1 cellular context compared by ENCODE assay signal in the genomic region with DNA sequence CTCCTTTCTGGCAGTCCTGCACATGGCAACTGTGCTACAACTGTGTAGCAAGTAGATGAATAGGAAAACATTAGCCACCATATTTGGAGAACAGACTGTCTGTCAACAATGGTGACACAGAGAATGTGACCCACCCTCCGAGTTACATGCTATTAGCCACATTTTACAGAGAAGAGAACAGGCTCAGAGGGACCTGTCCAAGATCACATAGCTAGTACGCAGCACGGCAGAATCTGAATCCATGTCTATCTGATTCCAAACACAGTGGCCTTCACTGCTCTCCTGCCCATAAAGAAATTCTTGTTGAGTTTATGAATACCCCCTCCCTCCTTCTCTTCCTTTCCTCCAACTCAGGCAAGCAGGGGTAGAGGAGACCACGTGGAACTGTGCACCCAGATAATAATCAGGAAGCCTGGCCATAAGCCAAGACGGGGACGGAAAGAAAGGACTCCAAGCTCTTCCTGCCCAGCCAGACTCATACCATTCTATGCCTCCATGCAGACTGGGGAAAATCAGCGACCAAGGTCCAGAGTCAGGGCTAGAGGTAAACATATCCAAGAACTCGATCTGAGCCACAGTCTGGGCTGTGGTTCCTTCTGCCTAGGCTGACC.
TF ChIP-seq lines count a peak whose summit lies in the region.

No MANE protein-coding gene starts in this region.

TF ChIP-seq in HepG2, 621 proteins besides CTCF, POLR2A, EP300 and RAD21 (continued from another document and continues in another):
- TF ChIP-seq, protein P1, sequence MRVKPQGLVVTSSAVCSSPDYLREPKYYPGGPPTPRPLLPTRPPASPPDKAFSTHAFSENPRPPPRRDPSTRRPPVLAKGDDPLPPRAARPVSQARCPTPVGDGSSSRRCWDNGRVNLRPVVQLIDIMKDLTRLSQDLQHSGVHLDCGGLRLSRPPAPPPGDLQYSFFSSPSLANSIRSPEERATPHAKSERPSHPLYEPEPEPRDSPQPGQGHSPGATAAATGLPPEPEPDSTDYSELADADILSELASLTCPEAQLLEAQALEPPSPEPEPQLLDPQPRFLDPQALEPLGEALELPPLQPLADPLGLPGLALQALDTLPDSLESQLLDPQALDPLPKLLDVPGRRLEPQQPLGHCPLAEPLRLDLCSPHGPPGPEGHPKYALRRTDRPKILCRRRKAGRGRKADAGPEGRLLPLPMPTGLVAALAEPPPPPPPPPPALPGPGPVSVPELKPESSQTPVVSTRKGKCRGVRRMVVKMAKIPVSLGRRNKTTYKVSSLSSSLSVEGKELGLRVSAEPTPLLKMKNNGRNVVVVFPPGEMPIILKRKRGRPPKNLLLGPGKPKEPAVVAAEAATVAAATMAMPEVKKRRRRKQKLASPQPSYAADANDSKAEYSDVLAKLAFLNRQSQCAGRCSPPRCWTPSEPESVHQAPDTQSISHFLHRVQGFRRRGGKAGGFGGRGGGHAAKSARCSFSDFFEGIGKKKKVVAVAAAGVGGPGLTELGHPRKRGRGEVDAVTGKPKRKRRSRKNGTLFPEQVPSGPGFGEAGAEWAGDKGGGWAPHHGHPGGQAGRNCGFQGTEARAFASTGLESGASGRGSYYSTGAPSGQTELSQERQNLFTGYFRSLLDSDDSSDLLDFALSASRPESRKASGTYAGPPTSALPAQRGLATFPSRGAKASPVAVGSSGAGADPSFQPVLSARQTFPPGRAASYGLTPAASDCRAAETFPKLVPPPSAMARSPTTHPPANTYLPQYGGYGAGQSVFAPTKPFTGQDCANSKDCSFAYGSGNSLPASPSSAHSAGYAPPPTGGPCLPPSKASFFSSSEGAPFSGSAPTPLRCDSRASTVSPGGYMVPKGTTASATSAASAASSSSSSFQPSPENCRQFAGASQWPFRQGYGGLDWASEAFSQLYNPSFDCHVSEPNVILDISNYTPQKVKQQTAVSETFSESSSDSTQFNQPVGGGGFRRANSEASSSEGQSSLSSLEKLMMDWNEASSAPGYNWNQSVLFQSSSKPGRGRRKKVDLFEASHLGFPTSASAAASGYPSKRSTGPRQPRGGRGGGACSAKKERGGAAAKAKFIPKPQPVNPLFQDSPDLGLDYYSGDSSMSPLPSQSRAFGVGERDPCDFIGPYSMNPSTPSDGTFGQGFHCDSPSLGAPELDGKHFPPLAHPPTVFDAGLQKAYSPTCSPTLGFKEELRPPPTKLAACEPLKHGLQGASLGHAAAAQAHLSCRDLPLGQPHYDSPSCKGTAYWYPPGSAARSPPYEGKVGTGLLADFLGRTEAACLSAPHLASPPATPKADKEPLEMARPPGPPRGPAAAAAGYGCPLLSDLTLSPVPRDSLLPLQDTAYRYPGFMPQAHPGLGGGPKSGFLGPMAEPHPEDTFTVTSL (CRISPR knock-in tag; IDR thresholded peaks at IDR 0.05; ENCODE audit: borderline replicate concordance): peak; percentile 65; the same call in 1 of the 2 replicates
- no peak for TF ChIP-seq ZNF335 (CRISPR knock-in tag; IDR thresholded peaks at IDR 0.05)
- TF ChIP-seq DR1 (CRISPR knock-in tag; IDR thresholded peaks at IDR 0.05): no peak
- no peak for TF ChIP-seq AKAP8 (CRISPR knock-in tag; IDR thresholded peaks at IDR 0.05)
- no peak for TF ChIP-seq ZNF546 (CRISPR knock-in tag; conservative IDR thresholded peaks at IDR 0.05)
- TF ChIP-seq SPEN (CRISPR knock-in tag; IDR thresholded peaks at IDR 0.05; ENCODE audit: low read depth): peak; percentile 39
- peak; percentile 41; the same call in 1 of the 2 replicates for TF ChIP-seq MEIS2 (CRISPR knock-in tag; IDR thresholded peaks at IDR 0.05)
- TF ChIP-seq ZNF549 (CRISPR knock-in tag; IDR thresholded peaks at IDR 0.05): no peak
- TF ChIP-seq ZNF749 (CRISPR knock-in tag; IDR thresholded peaks at IDR 0.05; ENCODE audit: borderline replicate concordance): no peak
- TF ChIP-seq ISX (CRISPR knock-in tag; conservative IDR thresholded peaks at IDR 0.05): no peak
- TF ChIP-seq ZMYM3 (CRISPR knock-in tag; IDR thresholded peaks at IDR 0.05): peak; percentile 92
- TF ChIP-seq RFX1 (IDR thresholded peaks at IDR 0.05): no peak; the same call in 1 of the 2 replicates
- no peak for TF ChIP-seq ZNF564 (CRISPR knock-in tag; IDR thresholded peaks at IDR 0.05)
- TF ChIP-seq, protein P2, sequence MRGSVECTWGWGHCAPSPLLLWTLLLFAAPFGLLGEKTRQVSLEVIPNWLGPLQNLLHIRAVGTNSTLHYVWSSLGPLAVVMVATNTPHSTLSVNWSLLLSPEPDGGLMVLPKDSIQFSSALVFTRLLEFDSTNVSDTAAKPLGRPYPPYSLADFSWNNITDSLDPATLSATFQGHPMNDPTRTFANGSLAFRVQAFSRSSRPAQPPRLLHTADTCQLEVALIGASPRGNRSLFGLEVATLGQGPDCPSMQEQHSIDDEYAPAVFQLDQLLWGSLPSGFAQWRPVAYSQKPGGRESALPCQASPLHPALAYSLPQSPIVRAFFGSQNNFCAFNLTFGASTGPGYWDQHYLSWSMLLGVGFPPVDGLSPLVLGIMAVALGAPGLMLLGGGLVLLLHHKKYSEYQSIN (CRISPR knock-in tag; IDR thresholded peaks at IDR 0.05; ENCODE audit: borderline replicate concordance): no peak
- TF ChIP-seq KLF13 (CRISPR knock-in tag; IDR thresholded peaks at IDR 0.05): no peak
- no peak for TF ChIP-seq TBX3 (IDR thresholded peaks at IDR 0.05; ENCODE audit: borderline replicate concordance)
- TF ChIP-seq JUND (CRISPR knock-in tag; IDR thresholded peaks at IDR 0.05): no peak; the same call in 1 of the 2 replicates
- TF ChIP-seq TGIF2 (CRISPR knock-in tag; IDR thresholded peaks at IDR 0.05): no peak; the same call in 1 of the 2 replicates
- no peak for TF ChIP-seq ZNF737 (CRISPR knock-in tag; IDR thresholded peaks at IDR 0.05; ENCODE audit: borderline replicate concordance)
- no peak for TF ChIP-seq SYNCRIP (IDR thresholded peaks at IDR 0.05; ENCODE audit: insufficient read depth, low read depth, low read length)
- TF ChIP-seq ZBTB21 (CRISPR knock-in tag; IDR thresholded peaks at IDR 0.05): no peak
- TF ChIP-seq MAFK (conservative IDR thresholded peaks at IDR 0.05 in 1 of 2, IDR thresholded peaks at IDR 0.05 in 1 of 2; ENCODE audit: low read length in 2 of 2): no peak
- TF ChIP-seq RNF2 (conservative IDR thresholded peaks at IDR 0.05; ENCODE audit: low read depth): no peak
- TF ChIP-seq, protein P3, sequence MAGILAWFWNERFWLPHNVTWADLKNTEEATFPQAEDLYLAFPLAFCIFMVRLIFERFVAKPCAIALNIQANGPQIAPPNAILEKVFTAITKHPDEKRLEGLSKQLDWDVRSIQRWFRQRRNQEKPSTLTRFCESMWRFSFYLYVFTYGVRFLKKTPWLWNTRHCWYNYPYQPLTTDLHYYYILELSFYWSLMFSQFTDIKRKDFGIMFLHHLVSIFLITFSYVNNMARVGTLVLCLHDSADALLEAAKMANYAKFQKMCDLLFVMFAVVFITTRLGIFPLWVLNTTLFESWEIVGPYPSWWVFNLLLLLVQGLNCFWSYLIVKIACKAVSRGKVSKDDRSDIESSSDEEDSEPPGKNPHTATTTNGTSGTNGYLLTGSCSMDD (CRISPR knock-in tag; IDR thresholded peaks at IDR 0.05): no peak
- no peak for TF ChIP-seq TOE1 (CRISPR knock-in tag; IDR thresholded peaks at IDR 0.05)
- TF ChIP-seq SRSF1 (optimal IDR thresholded peaks at IDR 0.05; ENCODE audit: low read depth, low read length): no peak
- TF ChIP-seq, protein P4, sequence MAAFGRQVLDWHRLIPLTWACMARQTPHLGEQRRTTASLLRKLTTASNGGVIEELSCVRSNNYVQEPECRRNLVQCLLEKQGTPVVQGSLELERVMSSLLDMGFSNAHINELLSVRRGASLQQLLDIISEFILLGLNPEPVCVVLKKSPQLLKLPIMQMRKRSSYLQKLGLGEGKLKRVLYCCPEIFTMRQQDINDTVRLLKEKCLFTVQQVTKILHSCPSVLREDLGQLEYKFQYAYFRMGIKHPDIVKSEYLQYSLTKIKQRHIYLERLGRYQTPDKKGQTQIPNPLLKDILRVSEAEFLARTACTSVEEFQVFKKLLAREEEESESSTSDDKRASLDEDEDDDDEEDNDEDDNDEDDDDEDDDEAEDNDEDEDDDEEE (CRISPR knock-in tag; IDR thresholded peaks at IDR 0.05): no peak
- TF ChIP-seq, protein P5, sequence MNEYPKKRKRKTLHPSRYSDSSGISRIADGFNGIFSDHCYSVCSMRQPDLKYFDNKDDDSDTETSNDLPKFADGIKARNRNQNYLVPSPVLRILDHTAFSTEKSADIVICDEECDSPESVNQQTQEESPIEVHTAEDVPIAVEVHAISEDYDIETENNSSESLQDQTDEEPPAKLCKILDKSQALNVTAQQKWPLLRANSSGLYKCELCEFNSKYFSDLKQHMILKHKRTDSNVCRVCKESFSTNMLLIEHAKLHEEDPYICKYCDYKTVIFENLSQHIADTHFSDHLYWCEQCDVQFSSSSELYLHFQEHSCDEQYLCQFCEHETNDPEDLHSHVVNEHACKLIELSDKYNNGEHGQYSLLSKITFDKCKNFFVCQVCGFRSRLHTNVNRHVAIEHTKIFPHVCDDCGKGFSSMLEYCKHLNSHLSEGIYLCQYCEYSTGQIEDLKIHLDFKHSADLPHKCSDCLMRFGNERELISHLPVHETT (CRISPR knock-in tag; conservative IDR thresholded peaks at IDR 0.05): no peak
- TF ChIP-seq EHMT2 (IDR thresholded peaks at IDR 0.05; ENCODE audit: borderline replicate concordance, low read depth, low read length): peak; percentile 62; the same call in 1 of the 2 replicates
- TF ChIP-seq HDAC2 (CRISPR knock-in tag; IDR thresholded peaks at IDR 0.05): peak; percentile 62; the same call in 1 of the 2 replicates
- TF ChIP-seq, protein P6, sequence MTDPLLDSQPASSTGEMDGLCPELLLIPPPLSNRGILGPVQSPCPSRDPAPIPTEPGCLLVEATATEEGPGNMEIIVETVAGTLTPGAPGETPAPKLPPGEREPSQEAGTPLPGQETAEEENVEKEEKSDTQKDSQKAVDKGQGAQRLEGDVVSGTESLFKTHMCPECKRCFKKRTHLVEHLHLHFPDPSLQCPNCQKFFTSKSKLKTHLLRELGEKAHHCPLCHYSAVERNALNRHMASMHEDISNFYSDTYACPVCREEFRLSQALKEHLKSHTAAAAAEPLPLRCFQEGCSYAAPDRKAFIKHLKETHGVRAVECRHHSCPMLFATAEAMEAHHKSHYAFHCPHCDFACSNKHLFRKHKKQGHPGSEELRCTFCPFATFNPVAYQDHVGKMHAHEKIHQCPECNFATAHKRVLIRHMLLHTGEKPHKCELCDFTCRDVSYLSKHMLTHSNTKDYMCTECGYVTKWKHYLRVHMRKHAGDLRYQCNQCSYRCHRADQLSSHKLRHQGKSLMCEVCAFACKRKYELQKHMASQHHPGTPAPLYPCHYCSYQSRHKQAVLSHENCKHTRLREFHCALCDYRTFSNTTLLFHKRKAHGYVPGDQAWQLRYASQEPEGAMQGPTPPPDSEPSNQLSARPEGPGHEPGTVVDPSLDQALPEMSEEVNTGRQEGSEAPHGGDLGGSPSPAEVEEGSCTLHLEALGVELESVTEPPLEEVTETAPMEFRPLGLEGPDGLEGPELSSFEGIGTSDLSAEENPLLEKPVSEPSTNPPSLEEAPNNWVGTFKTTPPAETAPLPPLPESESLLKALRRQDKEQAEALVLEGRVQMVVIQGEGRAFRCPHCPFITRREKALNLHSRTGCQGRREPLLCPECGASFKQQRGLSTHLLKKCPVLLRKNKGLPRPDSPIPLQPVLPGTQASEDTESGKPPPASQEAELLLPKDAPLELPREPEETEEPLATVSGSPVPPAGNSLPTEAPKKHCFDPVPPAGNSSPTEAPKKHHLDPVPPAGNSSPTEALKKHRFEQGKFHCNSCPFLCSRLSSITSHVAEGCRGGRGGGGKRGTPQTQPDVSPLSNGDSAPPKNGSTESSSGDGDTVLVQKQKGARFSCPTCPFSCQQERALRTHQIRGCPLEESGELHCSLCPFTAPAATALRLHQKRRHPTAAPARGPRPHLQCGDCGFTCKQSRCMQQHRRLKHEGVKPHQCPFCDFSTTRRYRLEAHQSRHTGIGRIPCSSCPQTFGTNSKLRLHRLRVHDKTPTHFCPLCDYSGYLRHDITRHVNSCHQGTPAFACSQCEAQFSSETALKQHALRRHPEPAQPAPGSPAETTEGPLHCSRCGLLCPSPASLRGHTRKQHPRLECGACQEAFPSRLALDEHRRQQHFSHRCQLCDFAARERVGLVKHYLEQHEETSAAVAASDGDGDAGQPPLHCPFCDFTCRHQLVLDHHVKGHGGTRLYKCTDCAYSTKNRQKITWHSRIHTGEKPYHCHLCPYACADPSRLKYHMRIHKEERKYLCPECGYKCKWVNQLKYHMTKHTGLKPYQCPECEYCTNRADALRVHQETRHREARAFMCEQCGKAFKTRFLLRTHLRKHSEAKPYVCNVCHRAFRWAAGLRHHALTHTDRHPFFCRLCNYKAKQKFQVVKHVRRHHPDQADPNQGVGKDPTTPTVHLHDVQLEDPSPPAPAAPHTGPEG (CRISPR knock-in tag; IDR thresholded peaks at IDR 0.05): no peak; the same call in 1 of the 2 replicates
- TF ChIP-seq SRSF4 (IDR thresholded peaks at IDR 0.05; ENCODE audit: low read depth, low read length, poor library complexity, severe bottlenecking): no peak
- TF ChIP-seq, protein P7, sequence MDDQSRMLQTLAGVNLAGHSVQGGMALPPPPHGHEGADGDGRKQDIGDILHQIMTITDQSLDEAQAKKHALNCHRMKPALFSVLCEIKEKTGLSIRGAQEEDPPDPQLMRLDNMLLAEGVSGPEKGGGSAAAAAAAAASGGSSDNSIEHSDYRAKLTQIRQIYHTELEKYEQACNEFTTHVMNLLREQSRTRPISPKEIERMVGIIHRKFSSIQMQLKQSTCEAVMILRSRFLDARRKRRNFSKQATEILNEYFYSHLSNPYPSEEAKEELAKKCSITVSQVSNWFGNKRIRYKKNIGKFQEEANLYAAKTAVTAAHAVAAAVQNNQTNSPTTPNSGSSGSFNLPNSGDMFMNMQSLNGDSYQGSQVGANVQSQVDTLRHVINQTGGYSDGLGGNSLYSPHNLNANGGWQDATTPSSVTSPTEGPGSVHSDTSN (CRISPR knock-in tag; IDR thresholded peaks at IDR 0.05; ENCODE audit: borderline replicate concordance): no peak
- TF ChIP-seq, protein P8, sequence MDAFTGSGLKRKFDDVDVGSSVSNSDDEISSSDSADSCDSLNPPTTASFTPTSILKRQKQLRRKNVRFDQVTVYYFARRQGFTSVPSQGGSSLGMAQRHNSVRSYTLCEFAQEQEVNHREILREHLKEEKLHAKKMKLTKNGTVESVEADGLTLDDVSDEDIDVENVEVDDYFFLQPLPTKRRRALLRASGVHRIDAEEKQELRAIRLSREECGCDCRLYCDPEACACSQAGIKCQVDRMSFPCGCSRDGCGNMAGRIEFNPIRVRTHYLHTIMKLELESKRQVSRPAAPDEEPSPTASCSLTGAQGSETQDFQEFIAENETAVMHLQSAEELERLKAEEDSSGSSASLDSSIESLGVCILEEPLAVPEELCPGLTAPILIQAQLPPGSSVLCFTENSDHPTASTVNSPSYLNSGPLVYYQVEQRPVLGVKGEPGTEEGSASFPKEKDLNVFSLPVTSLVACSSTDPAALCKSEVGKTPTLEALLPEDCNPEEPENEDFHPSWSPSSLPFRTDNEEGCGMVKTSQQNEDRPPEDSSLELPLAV (CRISPR knock-in tag; conservative IDR thresholded peaks at IDR 0.05; ENCODE audit: low read depth): no peak
- TF ChIP-seq, protein P9, sequence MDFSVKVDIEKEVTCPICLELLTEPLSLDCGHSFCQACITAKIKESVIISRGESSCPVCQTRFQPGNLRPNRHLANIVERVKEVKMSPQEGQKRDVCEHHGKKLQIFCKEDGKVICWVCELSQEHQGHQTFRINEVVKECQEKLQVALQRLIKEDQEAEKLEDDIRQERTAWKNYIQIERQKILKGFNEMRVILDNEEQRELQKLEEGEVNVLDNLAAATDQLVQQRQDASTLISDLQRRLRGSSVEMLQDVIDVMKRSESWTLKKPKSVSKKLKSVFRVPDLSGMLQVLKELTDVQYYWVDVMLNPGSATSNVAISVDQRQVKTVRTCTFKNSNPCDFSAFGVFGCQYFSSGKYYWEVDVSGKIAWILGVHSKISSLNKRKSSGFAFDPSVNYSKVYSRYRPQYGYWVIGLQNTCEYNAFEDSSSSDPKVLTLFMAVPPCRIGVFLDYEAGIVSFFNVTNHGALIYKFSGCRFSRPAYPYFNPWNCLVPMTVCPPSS (IDR thresholded peaks at IDR 0.05): no peak
- peak; percentile 86 for TF ChIP-seq PITX1 (CRISPR knock-in tag; IDR thresholded peaks at IDR 0.05)
- no peak for TF ChIP-seq PPARG (CRISPR knock-in tag; conservative IDR thresholded peaks at IDR 0.05)
